ENCODE assay signal across 25 cellular contexts in the genomic region with DNA sequence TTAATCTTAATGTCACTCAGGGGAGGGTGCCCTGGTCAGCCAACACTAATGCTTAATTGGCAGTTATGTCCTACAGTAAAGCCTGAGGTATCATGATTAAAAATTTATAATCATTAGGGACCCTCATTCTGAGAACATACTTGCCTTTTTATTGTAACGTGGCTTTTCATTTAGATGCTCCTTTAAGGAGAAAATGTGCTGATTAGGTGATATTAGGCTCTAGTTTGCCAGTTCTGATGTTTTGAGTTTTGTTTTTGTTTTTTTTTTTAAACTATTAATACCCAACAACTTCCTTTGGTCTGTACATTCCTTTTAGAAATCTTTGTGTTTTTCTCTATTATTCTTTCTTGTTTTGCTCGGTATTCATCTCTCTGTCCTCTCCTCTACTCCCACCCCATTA. TPM values are rescaled to one million over a fixed set of nuclear protein-coding genes. Genes with fewer than 3 reads are reported as not detected.
DNase-seq lines count a peak whose midpoint lies in the region; ATAC-seq and TF ChIP-seq lines count a peak whose summit lies in the region.
"Had no signal": no experiment of that assay in that cellular context is flagged by ENCODE, and none has a peak within 500 bp of the region (broad histone marks: within the 10 kb centered on the region; RNA-seq: fewer than 3 reads in every experiment).

No MANE protein-coding gene starts in this region.

- H3K36me3 Mint-ChIP-seq in H9 (ENCODE audit: insufficient read depth in 1 of 3, low read depth in 3 of 3) (peaks cover 44 to 57% (median 49%) of the 10 kb centered on the region in 3 experiments), chondrocyte (ENCODE audit: low read depth) (peaks cover 3% of the 10 kb centered on the region)

- no peak overlapping the region for H3K4me2 ChIP-seq in H9 (ENCODE audit: insufficient read depth, insufficient read length, low read length)
- H3K4me2 ChIP-seq in IMR-90 (ENCODE audit: low read depth, low read length) = no peak overlapping the region
- no peak overlapping the region for H3K4me2 ChIP-seq in smooth muscle cell

- no peak for TF ChIP-seq POLR2A in IMR-90 (IDR thresholded peaks at IDR 0.05; ENCODE audit: low read depth, low read length)

- H2AK5ac ChIP-seq in H9 (ENCODE audit: insufficient read length, low read length) (no peak overlapping the region), IMR-90 (ENCODE audit: low read depth, low read length) (no peak overlapping the region)

- no peak overlapping the region for H2BK120ac ChIP-seq in H9 (ENCODE audit: low read depth, low read length, poor library complexity, severe bottlenecking)
- no peak overlapping the region for H2BK120ac ChIP-seq in IMR-90 (ENCODE audit: low read depth, low read length)

- no peaks in the 10 kb centered on the region for H3K9me1 ChIP-seq in IMR-90 (ENCODE audit: insufficient read depth, low read length)

- DNase-seq in H9 (no peak), IMR-90 (no peak), chondrocyte (ENCODE audit: low spot score) (no peak), smooth muscle cell (lab: John Stamatoyannopoulos, UW; ENCODE audit: unreplicated experiment) (no peak), A172 (ENCODE audit: low spot score) (no peak)
- no peak for DNase-seq in stimulated activated naive CD4-positive, alpha-beta T cell (lab: John Stamatoyannopoulos, UW)
- no peak for DNase-seq in NK-92 treated with Interleukin-12 subunit alpha and Interleukin-12 subunit beta, amount 100 ng/mL, for 24 hours (lab: John Stamatoyannopoulos, UW)
- DNase-seq: ACHN; BE2C; CD8-positive, alpha-beta memory T cell; DMS 273 treated with DMSO at 0.1 percent for 48 hours; DMS79 treated with DMSO at 0.1 percent for 48 hours; GF-D8; KBM-7; MG63; NCI-H1105 treated with DMSO at 0.1 percent for 48 hours; NCI-H146; NCI-H1930; NCI-H2107; NCI-H524; NCI-H82; Peyer's patch had no signal

- H3K9me3 ChIP-seq in H9 (ENCODE audit: control insufficient read depth, low read depth, low read length) (no peaks in the 10 kb centered on the region), IMR-90 (ENCODE audit: control insufficient read depth, insufficient read depth, low read length) (no peaks in the 10 kb centered on the region), smooth muscle cell (replicated peaks; ENCODE audit: low read depth) (no peaks in the 10 kb centered on the region)
- H3K9me3 ChIP-seq: MG63, Peyer's patch had no signal

- H3K27ac Mint-ChIP-seq in H9 (peak overlapping the region in 2 of 3 experiments; percentile 13 to 79; a peak in 3 of 7 replicates), chondrocyte (ENCODE audit: unreplicated experiment) (peak overlapping the region; percentile 50)

- no CpG with 5 or more reads among the region's 2 CpGs for WGBS in H9 (ENCODE audit: extremely low coverage, insufficient read length, low lambda C conversion rate)
- no CpG with 5 or more reads among the region's 2 CpGs for WGBS in IMR-90 (ENCODE audit: extremely low coverage in 2 of 2, insufficient read length in 1 of 2), 2 experiments
- WGBS in smooth muscle cell (ENCODE audit: low lambda C conversion rate) = 100% methylated on average over 2 of the region's 2 CpGs

- H3K79me2 ChIP-seq in H9 (ENCODE audit: insufficient read depth, low read length) = peaks cover 8% of the 10 kb centered on the region; the same call in 1 of the 2 replicates
- peaks cover 72% of the 10 kb centered on the region for H3K79me2 ChIP-seq in smooth muscle cell (ENCODE audit: low read depth)

- H2AFZ ChIP-seq in H9 (ENCODE audit: low read length) = no peak overlapping the region
- no peak overlapping the region for H2AFZ ChIP-seq in IMR-90 (replicated peaks; ENCODE audit: low read length, poor library complexity)
- H2AFZ ChIP-seq in smooth muscle cell (ENCODE audit: low read depth) = no peak overlapping the region

- H3K27me3 Mint-ChIP-seq in H9 (ENCODE audit: low read depth) = no peaks in the 10 kb centered on the region
- no peaks in the 10 kb centered on the region for H3K27me3 Mint-ChIP-seq in chondrocyte (ENCODE audit: low read depth)
- H3K27me3 Mint-ChIP-seq: CD8-positive, alpha-beta memory T cell had no signal

- no peaks in the 10 kb centered on the region for H3K23me2 ChIP-seq in H9 (ENCODE audit: insufficient read length, low read depth, low read length, poor library complexity, severe bottlenecking)

- H2BK20ac ChIP-seq in H9 (ENCODE audit: low read depth, low read length, poor library complexity, severe bottlenecking) = no peak overlapping the region
- no peak overlapping the region for H2BK20ac ChIP-seq in IMR-90 (ENCODE audit: low read depth, low read length)

- CTCF ChIA-PET in IMR-90 (lab: Yijun Ruan, JAX) = no interaction called here

- peak overlapping the region in 1 of 2 experiments; percentile 16; a peak in 1 of 5 replicates for H3K4me3 Mint-ChIP-seq in H9
- H3K4me3 Mint-ChIP-seq in chondrocyte (ENCODE audit: unreplicated experiment) = no peak overlapping the region
- H3K4me3 Mint-ChIP-seq: CD14-positive monocyte; CD8-positive, alpha-beta memory T cell had no signal

- H4K20me1 ChIP-seq in H9 (ENCODE audit: control insufficient read depth, insufficient read depth, insufficient read length) (no peaks in the 10 kb centered on the region), IMR-90 (ENCODE audit: insufficient read depth, low read length) (no peaks in the 10 kb centered on the region), smooth muscle cell (ENCODE audit: low read depth) (no peaks in the 10 kb centered on the region)

- intact Hi-C loops in IMR-90 (cut with micrococcal nuclease) = no loop called here

- H3K56ac ChIP-seq in H9 (ENCODE audit: insufficient read length, low read depth, low read length) (no peak overlapping the region), IMR-90 (ENCODE audit: extremely low read depth, insufficient read depth, low read length) (no peak overlapping the region)

- H2AK9ac ChIP-seq in IMR-90 (replicated peaks; ENCODE audit: low read depth, low read length, poor library complexity) = no peak overlapping the region

- BruUV-seq in IMR-90 (replicated peaks; lab: Mats Ljungman, UMichigan) = no TSS peak

- no peak overlapping the region for H3K4me3 ChIP-seq in IMR-90 (ENCODE audit: insufficient read depth, low read depth, low read length)
- H3K4me3 ChIP-seq in smooth muscle cell = no peak overlapping the region
- H3K4me3 ChIP-seq: MG63, Peyer's patch had no signal

- POLR2A ChIA-PET in IMR-90 (lab: Charles Lee; ENCODE audit: unreplicated experiment) = no interaction called here

- no peak overlapping the region for H3K18ac ChIP-seq in H9 (ENCODE audit: insufficient read length, low read depth, low read length)
- no peak overlapping the region for H3K18ac ChIP-seq in IMR-90 (ENCODE audit: low read depth, low read length)

- TF ChIP-seq RAD21 in IMR-90 (IDR thresholded peaks at IDR 0.05; ENCODE audit: low read length) = no peak

- H3K9me3 Mint-ChIP-seq in H9 (peaks cover 0 to 2% of the 10 kb centered on the region in 2 experiments; a peak in 1 of 5 replicates), chondrocyte (ENCODE audit: low read depth) (peaks cover 4% of the 10 kb centered on the region)

- in situ Hi-C loops in IMR-90 (cut with MboI; ENCODE audit: low sequenced_read_pairs) = no loop called here

- H2BK15ac ChIP-seq in H9 (ENCODE audit: low read depth, low read length) (no peak overlapping the region), IMR-90 (ENCODE audit: low read depth, low read length) (no peak overlapping the region)

- H3K4me1 Mint-ChIP-seq in H9 (peaks cover 19 to 25% of the 10 kb centered on the region in 2 experiments), chondrocyte (ENCODE audit: low read depth) (peaks cover 11% of the 10 kb centered on the region)

- no peak overlapping the region for H3T11ph ChIP-seq in H9 (ENCODE audit: low read length)

- TF ChIP-seq CTCF in H9 (conservative IDR thresholded peaks at IDR 0.05) (no peak), IMR-90 (conservative IDR thresholded peaks at IDR 0.05; ENCODE audit: low read depth, low read length) (no peak), chondrocyte (IDR thresholded peaks at IDR 0.05) (no peak), smooth muscle cell (IDR thresholded peaks at IDR 0.05; ENCODE audit: borderline replicate concordance, insufficient read depth, poor library complexity, severe bottlenecking) (no peak)

- H2BK5ac ChIP-seq in H9 (ENCODE audit: insufficient read length, low read length) (no peak overlapping the region), IMR-90 (ENCODE audit: low read depth, low read length, poor library complexity, severe bottlenecking) (no peak overlapping the region)

- H4K8ac ChIP-seq in H9 (replicated peaks; ENCODE audit: insufficient read length, low read depth, low read length) = no peak overlapping the region
- H4K8ac ChIP-seq in IMR-90 (ENCODE audit: low read depth in 2 of 2, low read length in 2 of 2) = no peak overlapping the region

- no peak overlapping the region for H3K27ac ChIP-seq in H9 (ENCODE audit: insufficient read length, low read depth, low read length)
- H3K27ac ChIP-seq in IMR-90 (ENCODE audit: insufficient read depth, low read length) = no peak overlapping the region
- H3K27ac ChIP-seq in smooth muscle cell (ENCODE audit: low read depth) = peak overlapping the region; percentile 34
- H3K27ac ChIP-seq: HL-60, Peyer's patch had no signal

- H3K27me3 ChIP-seq in H9 (ENCODE audit: insufficient read depth, low read length) (no peaks in the 10 kb centered on the region), IMR-90 (ENCODE audit: control insufficient read depth, insufficient read depth, low read length) (no peaks in the 10 kb centered on the region), smooth muscle cell (ENCODE audit: low read depth) (no peaks in the 10 kb centered on the region)
- H3K27me3 ChIP-seq: BE2C, MG63, Peyer's patch had no signal

- H3K4me1 ChIP-seq in H9 (ENCODE audit: insufficient read depth, low read length) (no peaks in the 10 kb centered on the region; the same call in 1 of the 2 replicates), IMR-90 (ENCODE audit: control insufficient read depth, insufficient read depth, low read length) (no peaks in the 10 kb centered on the region; the same call in 1 of the 2 replicates), smooth muscle cell (ENCODE audit: low read depth) (no peaks in the 10 kb centered on the region)
- H3K4me1 ChIP-seq: BE2C, Peyer's patch had no signal

- no peak for ATAC-seq in IMR-90 (ENCODE audit: low read depth)
- ATAC-seq: SK-N-SH treated with all-trans-retinoic acid at 6 μM for 48 hours had no signal

- H2BK12ac ChIP-seq in H9 (ENCODE audit: insufficient read length, low read depth, low read length) = no peak overlapping the region

- H4K5ac ChIP-seq in H9 (ENCODE audit: insufficient read length, low read depth, low read length) (no peak overlapping the region), IMR-90 (ENCODE audit: low read depth, low read length) (no peak overlapping the region)

- no peaks in the 10 kb centered on the region for H3F3A ChIP-seq in smooth muscle cell (ENCODE audit: low read depth)

- H3K14ac ChIP-seq in H9 (ENCODE audit: insufficient read depth, low read length) = no peak overlapping the region
- H3K14ac ChIP-seq in IMR-90 (replicated peaks; ENCODE audit: low read depth, low read length) = no peak overlapping the region

- dilution Hi-C loops in IMR-90 (cut with HindIII; ENCODE audit: low sequenced_read_pairs, unreplicated experiment) = no loop called here

- H3K9ac ChIP-seq in H9 (ENCODE audit: extremely low read depth, insufficient read length, low read length) = no peak overlapping the region
- H3K9ac ChIP-seq in IMR-90 (ENCODE audit: low read depth, low read length) = no peak overlapping the region
- no peak overlapping the region for H3K9ac ChIP-seq in smooth muscle cell (ENCODE audit: low read depth)

- H3K79me1 ChIP-seq in H9 (ENCODE audit: insufficient read depth, low read depth, low read length, poor library complexity, severe bottlenecking) (peaks cover 2% of the 10 kb centered on the region), IMR-90 (ENCODE audit: low read depth in 1 of 2, low read length in 2 of 2) (peaks cover 16 to 17% of the 10 kb centered on the region in 2 experiments)

- H3K23ac ChIP-seq in H9 (ENCODE audit: insufficient read length, low read depth, low read length) = no peak overlapping the region
- H3K23ac ChIP-seq in IMR-90 (ENCODE audit: low read depth, low read length) = no peak overlapping the region

- H4K91ac ChIP-seq in H9 (ENCODE audit: insufficient read length, low read depth, low read length) (no peak overlapping the region), IMR-90 (ENCODE audit: insufficient read depth, low read depth, low read length) (no peak overlapping the region)

- H3K36me3 ChIP-seq in IMR-90 (ENCODE audit: control insufficient read depth, insufficient read depth, low read length) = peaks cover 7% of the 10 kb centered on the region
- peaks cover 17% of the 10 kb centered on the region for H3K36me3 ChIP-seq in smooth muscle cell (ENCODE audit: low read depth)

- H3K4ac ChIP-seq in H9 (ENCODE audit: low read depth, low read length) (no peak overlapping the region), IMR-90 (ENCODE audit: low read depth, low read length) (no peak overlapping the region)

RNA-seq across cellular contexts. Expression of a gene that starts 10.3 kb away (rescaled TPM):
- 88.8 and 92.0 TPM in 2 replicates for total RNA-seq in H9 (2021)
- total RNA-seq in IMR-90 (2012; rRNA removed) = 18.5 and 26.9 TPM in 2 replicates
- polyA plus RNA-seq in IMR-90 (2012; rRNA removed) = 6.6 and 8.2 TPM in 2 replicates
- 2.1 and 4.4 TPM in 2 replicates for polyA plus RNA-seq in IMR-90 (2012; cell fraction: cytosol; rRNA removed)
- polyA plus RNA-seq in IMR-90 (2012; cell fraction: nucleus; rRNA removed; ENCODE audit: low replicate concordance) = 1.7 and 4.9 TPM in 2 replicates
- total RNA-seq in chondrocyte = 18.0 to 22.2 TPM (median 22.2 TPM) in 3 replicates
- 17.6 and 18.8 TPM in 2 replicates for total RNA-seq in smooth muscle cell
- polyA plus RNA-seq in smooth muscle cell = 15.8 and 17.0 TPM in 2 replicates
- 20.6 and 30.0 TPM in 2 replicates for total RNA-seq in A172 (2014; rRNA removed; shearing (Covaris generic))

RNA-seq across cellular contexts. Expression of a gene that starts 10.5 kb away (rescaled TPM):
- total RNA-seq in H9 (2021) (26.7 and 27.0 TPM in 2 replicates), IMR-90 (2012; rRNA removed) (17.0 and 31.1 TPM in 2 replicates), chondrocyte (17.0 to 22.5 TPM (median 17.1 TPM) in 3 replicates), smooth muscle cell (29.3 and 33.5 TPM in 2 replicates)
- polyA plus RNA-seq in IMR-90 (2012; rRNA removed) (4.2 and 5.3 TPM in 2 replicates), smooth muscle cell (27.0 and 29.5 TPM in 2 replicates)
- 0.48 and 1.0 TPM in 2 replicates for polyA plus RNA-seq in IMR-90 (2012; cell fraction: cytosol; rRNA removed)
- polyA plus RNA-seq in IMR-90 (2012; cell fraction: nucleus; rRNA removed; ENCODE audit: low replicate concordance) = 0.27 and 3.6 TPM in 2 replicates
- total RNA-seq in A172 (2014; rRNA removed; shearing (Covaris generic)) = 24.4 and 33.5 TPM in 2 replicates
